Comparison of ENCODE assay signal across 23 cellular contexts in genomic region chr9:123278361-123278760, GRCh38.
"Had no signal": no experiment of that assay in that cellular context is flagged by ENCODE, and none has a peak within 500 bp of the region (broad histone marks: within the 10 kb centered on the region; RNA-seq: fewer than 3 reads in every experiment).

No MANE protein-coding gene starts in this region.

- H3K27me3 ChIP-seq: dorsolateral prefrontal cortex, gastrocnemius medialis, sigmoid colon, transverse colon, upper lobe of right lung, uterus had no signal

- H3K27ac ChIP-seq: dorsolateral prefrontal cortex, epithelial cell of prostate, gastrocnemius medialis, lower lobe of right lung, psoas muscle, sigmoid colon, suprapubic skin, transverse colon, upper lobe of right lung, uterus had no signal

- ATAC-seq: esophagus mucosa; gastrocnemius medialis; left ventricle myocardium superior; lower lobe of right lung; psoas muscle; right cardiac atrium; stimulated activated effector memory CD8-positive, alpha-beta T cell treated with anti-CD3 and anti-CD28 coated beads, Interleukin-12 subunit alpha, Interleukin-12 subunit beta, amount 100 ng/mL, for 72 hours; upper lobe of right lung had no signal

- H3K27ac Mint-ChIP-seq: nephron progenitor cell; stimulated activated effector memory CD8-positive, alpha-beta T cell treated with anti-CD3 and anti-CD28 coated beads, Interleukin-12 subunit alpha, Interleukin-12 subunit beta, amount 100 ng/mL, for 72 hours had no signal

- H3K36me3 Mint-ChIP-seq: stimulated activated effector memory CD8-positive, alpha-beta T cell treated with anti-CD3 and anti-CD28 coated beads, Interleukin-12 subunit alpha, Interleukin-12 subunit beta, amount 100 ng/mL, for 72 hours had no signal

- H3K4me3 Mint-ChIP-seq: nephron progenitor cell; stimulated activated effector memory CD8-positive, alpha-beta T cell treated with anti-CD3 and anti-CD28 coated beads, Interleukin-12 subunit alpha, Interleukin-12 subunit beta, amount 100 ng/mL, for 72 hours had no signal

- H3K4me1 ChIP-seq: gastrocnemius medialis, lower lobe of right lung, suprapubic skin, upper lobe of right lung, uterus had no signal

- H3K4me3 ChIP-seq: dorsolateral prefrontal cortex, gastrocnemius medialis, lower lobe of right lung, psoas muscle, sigmoid colon, suprapubic skin, transverse colon, upper lobe of right lung, uterus had no signal

- DNase-seq: dorsolateral prefrontal cortex; effector CD4-positive, alpha-beta T cell; foreskin fibroblast; gastrocnemius medialis; head of caudate nucleus; left ventricle myocardium superior; lower lobe of right lung; naive thymus-derived CD8-positive, alpha-beta T cell; nephron progenitor cell; nucleus accumbens; psoas muscle; right cardiac atrium; sigmoid colon; stimulated activated CD4-positive, alpha-beta T cell treated with anti-CD3 and anti-CD28 coated beads, Interleukin-2, amount 100 ng/mL, for 24 hours; stimulated activated CD4-positive, alpha-beta T cell treated with anti-CD3 and anti-CD28 coated beads, Interleukin-4, amount 100 ng/mL, for 24 hours; stimulated activated naive CD4-positive, alpha-beta T cell treated with Interleukin-2 at 50 U/mL for 16 hours; transverse colon; upper lobe of right lung; uterus had no signal

- H3K36me3 ChIP-seq: gastrocnemius medialis, lower lobe of right lung, sigmoid colon, suprapubic skin, transverse colon, upper lobe of right lung, uterus had no signal

- H3K9me3 Mint-ChIP-seq: stimulated activated effector memory CD8-positive, alpha-beta T cell treated with anti-CD3 and anti-CD28 coated beads, Interleukin-12 subunit alpha, Interleukin-12 subunit beta, amount 100 ng/mL, for 72 hours had no signal

- H3K9me3 ChIP-seq: gastrocnemius medialis, lower lobe of right lung, psoas muscle, sigmoid colon, suprapubic skin, transverse colon, upper lobe of right lung, uterus had no signal
